9 cellular contexts compared by ENCODE assay signal in the genomic region with DNA sequence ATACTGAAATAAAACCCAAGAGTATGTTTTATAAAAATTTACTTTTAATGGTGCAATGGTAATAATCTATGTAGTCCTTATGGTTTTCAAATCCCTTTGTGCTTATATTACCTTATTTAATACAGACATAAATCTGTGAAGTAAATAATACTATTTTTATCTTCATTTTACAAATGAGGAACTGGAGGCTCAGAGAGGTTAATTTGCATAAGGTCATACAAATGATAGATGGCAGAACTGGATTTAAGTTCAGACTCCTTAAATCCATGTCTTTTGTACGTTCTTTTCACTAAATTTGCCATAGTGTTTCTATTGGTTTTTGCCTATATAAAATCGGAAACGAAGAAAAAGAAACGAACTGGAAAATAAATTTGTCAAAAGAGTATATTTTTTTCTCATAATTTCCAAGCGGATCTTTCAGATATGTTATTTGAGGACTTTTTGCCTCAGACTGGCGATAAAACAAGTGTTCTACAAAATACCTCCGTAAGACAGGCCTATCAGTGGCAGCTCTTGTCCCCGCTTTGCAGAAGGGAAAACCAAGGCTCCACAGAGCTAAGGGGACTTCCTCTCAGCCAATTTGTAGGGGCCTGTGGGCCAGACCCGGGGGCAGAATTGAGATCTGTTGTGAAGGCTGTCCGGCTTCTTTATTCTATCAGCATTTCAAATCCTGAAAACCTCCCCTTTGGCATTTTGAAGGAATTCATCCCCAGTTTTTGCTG. TPM values are rescaled to one million over a fixed set of nuclear protein-coding genes. Genes with fewer than 3 reads are reported as not detected.
DNase-seq lines count a peak whose midpoint lies in the region; ATAC-seq and TF ChIP-seq lines count a peak whose summit lies in the region.
"Had no signal": no experiment of that assay in that cellular context is flagged by ENCODE, and none has a peak within 500 bp of the region (broad histone marks: within the 10 kb centered on the region; RNA-seq: fewer than 3 reads in every experiment).

No MANE protein-coding gene starts in this region.

- H3K4me2 ChIP-seq in hepatocyte, result peak overlapping the region; percentile 89

- DNase-seq in activated T-cell treated with anti-CD3 and anti-CD28 coated beads, Interleukin-2, amount 50 U/mL, for 24 hours, result no peak
- DNase-seq in activated T-cell treated with anti-CD3 and anti-CD28 coated beads, Interleukin-2, amount 50 U/mL, for 1 hour, result no peak
- DNase-seq in RWPE1 (ENCODE audit: low spot score), result no peak
- DNase-seq in hepatocyte (ENCODE audit: low spot score), result no peak
- no peak for DNase-seq in thoracic aorta (ENCODE audit: low spot score)
- DNase-seq in NCI-H82 treated with DMSO at 0.1 percent for 48 hours (lab: John Stamatoyannopoulos, UW; ENCODE audit: unreplicated experiment), result no peak
- no peak for DNase-seq in D341Med (ENCODE audit: low spot score)

- no peak overlapping the region for H2AFZ ChIP-seq in hepatocyte

- TF ChIP-seq CTCF in RWPE1 (conservative IDR thresholded peaks at IDR 0.05; ENCODE audit: low read depth) (no peak), hepatocyte (IDR thresholded peaks at IDR 0.05; ENCODE audit: poor library complexity) (no peak), thoracic aorta (IDR thresholded peaks at IDR 0.05) (no peak)

- no peaks in the 10 kb centered on the region for H3K36me3 ChIP-seq in hepatocyte (replicated peaks; ENCODE audit: insufficient read depth, low read depth)
- H3K36me3 ChIP-seq in thoracic aorta, result no peaks in the 10 kb centered on the region
- H3K36me3 ChIP-seq: cardiac muscle cell had no signal

- peak overlapping the region; percentile 99 for H3K4me3 Mint-ChIP-seq in activated T-cell treated with anti-CD3 and anti-CD28 coated beads, Interleukin-2, amount 50 U/mL, for 24 hours

- 86% methylated on average over 10 of the region's 10 CpGs for WGBS in hepatocyte (ENCODE audit: low lambda C conversion rate, missing lambda C conversion rate)

- no peaks in the 10 kb centered on the region for H3K9me3 Mint-ChIP-seq in activated T-cell treated with anti-CD3 and anti-CD28 coated beads, Interleukin-2, amount 50 U/mL, for 24 hours

- H3K4me1 ChIP-seq in hepatocyte (ENCODE audit: insufficient read depth), result peaks cover 27% of the 10 kb centered on the region
- H3K4me1 ChIP-seq in thoracic aorta (ENCODE audit: control insufficient read depth in 1 of 2, low read depth in 2 of 2), result peaks cover 7 to 21% of the 10 kb centered on the region in 2 donors

- peak overlapping the region; percentile 92 for H3K27ac Mint-ChIP-seq in activated T-cell treated with anti-CD3 and anti-CD28 coated beads, Interleukin-2, amount 50 U/mL, for 24 hours

- no peaks in the 10 kb centered on the region for H3K27me3 Mint-ChIP-seq in activated T-cell treated with anti-CD3 and anti-CD28 coated beads, Interleukin-2, amount 50 U/mL, for 24 hours

- H4K20me1 ChIP-seq in hepatocyte (ENCODE audit: insufficient read depth, poor library complexity, severe bottlenecking), result no peaks in the 10 kb centered on the region

- peak overlapping the region; percentile 87 for H3K27ac ChIP-seq in RWPE1
- H3K27ac ChIP-seq in hepatocyte, result peak overlapping the region; percentile 83
- H3K27ac ChIP-seq in thoracic aorta, result peak overlapping the region; percentile 68 to 71
- H3K27ac ChIP-seq: cardiac muscle cell had no signal

- CTCF ChIA-PET in RWPE1 (lab: Yijun Ruan, JAX), result interaction anchor here (0.7 to 2.5 kb wide), 2 partner anchors 27 to 58 kb away, joined by 3 to 9 read pairs; no protein-coding TSS in a partner anchor

- H3K4me3 ChIP-seq in hepatocyte (no peak overlapping the region), thoracic aorta (peak overlapping the region; percentile 95)

- POLR2A ChIA-PET in RWPE1 (lab: Yijun Ruan, JAX; ENCODE audit: low non-redundant PET), result interaction anchor here (0.6 kb wide), 1 partner anchor 136 kb away, joined by 3 read pairs; no protein-coding TSS in a partner anchor

- H3K9me2 ChIP-seq in hepatocyte (replicated peaks; ENCODE audit: insufficient read depth), result no peaks in the 10 kb centered on the region

- H3K27me3 ChIP-seq in hepatocyte (no peaks in the 10 kb centered on the region), thoracic aorta (replicated peaks; ENCODE audit: insufficient read depth) (no peaks in the 10 kb centered on the region)
- H3K27me3 ChIP-seq: cardiac muscle cell had no signal

- peaks cover 59% of the 10 kb centered on the region for H3K36me3 Mint-ChIP-seq in activated T-cell treated with anti-CD3 and anti-CD28 coated beads, Interleukin-2, amount 50 U/mL, for 24 hours (ENCODE audit: low read depth)

- peaks cover 30% of the 10 kb centered on the region for H3K79me2 ChIP-seq in hepatocyte

- peaks cover 68% of the 10 kb centered on the region for H3K4me1 Mint-ChIP-seq in activated T-cell treated with anti-CD3 and anti-CD28 coated beads, Interleukin-2, amount 50 U/mL, for 24 hours (ENCODE audit: low read depth)

- ATAC-seq in thoracic aorta (ENCODE audit: insufficient number of reproducible peaks, low FRiP score, low read depth) (no peak), HG03442 (IDR thresholded peaks at IDR 0.05; ENCODE audit: unreplicated experiment) (no peak)

- H3K9me3 ChIP-seq in hepatocyte (ENCODE audit: low read depth) (no peaks in the 10 kb centered on the region), thoracic aorta (no peaks in the 10 kb centered on the region)

RNA-seq across cellular contexts. Expression of a gene that starts 1.1 kb away (rescaled TPM):
- total RNA-seq in hepatocyte (33.9 and 37.6 TPM in 2 replicates), thoracic aorta (10 to 100 TPM; 16.8 to 34.1 TPM)
- 18.3 and 23.4 TPM in 2 replicates for polyA plus RNA-seq in hepatocyte
